ENCODE assay signal across 26 cellular contexts in the genomic region with DNA sequence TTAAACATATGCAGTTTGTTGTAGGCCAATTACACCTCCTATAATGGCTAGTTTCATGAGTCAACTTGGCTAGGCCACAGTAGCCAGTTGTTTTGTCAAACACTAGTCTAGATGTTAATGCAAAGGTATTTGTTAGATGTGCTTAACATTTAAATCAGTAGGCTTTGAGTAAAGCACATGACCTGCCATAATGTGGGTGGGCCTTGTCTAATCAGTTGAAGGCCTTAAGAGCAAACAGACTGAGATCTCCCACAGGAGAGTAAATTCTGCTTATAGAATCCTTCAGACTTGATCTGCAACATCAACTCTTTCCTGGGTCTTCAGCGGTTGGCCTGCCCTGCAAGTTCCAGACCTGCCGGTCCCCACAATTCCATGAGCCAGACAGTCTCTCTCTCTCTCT.
"Had no signal": no experiment of that assay in that cellular context is flagged by ENCODE, and none has a peak within 500 bp of the region (broad histone marks: within the 10 kb centered on the region; RNA-seq: fewer than 3 reads in every experiment).

No MANE protein-coding gene starts in this region.

- H3K4me3 ChIP-seq: colonic mucosa, esophagus muscularis mucosa, gastroesophageal sphincter, heart left ventricle, hepatocyte, left lung, lower lobe of right lung, mucosa of descending colon had no signal

- H3K4me2 ChIP-seq: hepatocyte had no signal

- H3K27me3 ChIP-seq: colonic mucosa, foreskin keratinocyte had no signal

- ATAC-seq: foreskin keratinocyte; gastroesophageal sphincter; heart left ventricle; left colon; left lung; left ventricle myocardium superior; lower lobe of right lung; mucosa of descending colon; naive thymus-derived CD8-positive, alpha-beta T cell had no signal

- H3K36me3 Mint-ChIP-seq: immature natural killer cell; mesothelial cell of epicardium; naive B cell; naive thymus-derived CD8-positive, alpha-beta T cell had no signal

- H3K9me3 ChIP-seq: colonic mucosa, esophagus muscularis mucosa, gastroesophageal sphincter, heart left ventricle, left lung, lower lobe of right lung, mucosa of descending colon had no signal

- H3K4me1 ChIP-seq: colonic mucosa, esophagus muscularis mucosa, foreskin keratinocyte, gastroesophageal sphincter, left lung, lower lobe of right lung had no signal

- H3K9me3 Mint-ChIP-seq: dendritic cell treated with granulocyte-macrophage colony-stimulating factor and Interleukin-4, amounts not matched to agents 40 ng/mL and 50 ng/mL, for 4 days; immature natural killer cell; mesothelial cell of epicardium had no signal

- H3K27ac Mint-ChIP-seq: dendritic cell treated with granulocyte-macrophage colony-stimulating factor and Interleukin-4, amounts not matched to agents 40 ng/mL and 50 ng/mL, for 4 days; immature natural killer cell; mesothelial cell of epicardium; naive B cell; naive thymus-derived CD8-positive, alpha-beta T cell had no signal

- H3K79me2 ChIP-seq: hepatocyte had no signal

- H3K27ac ChIP-seq: colonic mucosa, esophagus muscularis mucosa, foreskin keratinocyte, gastroesophageal sphincter, heart left ventricle, hepatocyte, left lung, lower lobe of right lung had no signal

- H3K36me3 ChIP-seq: colonic mucosa, esophagus muscularis mucosa, gastroesophageal sphincter, heart left ventricle, left lung, lower lobe of right lung had no signal

- H2AFZ ChIP-seq: hepatocyte had no signal

- DNase-seq: colonic mucosa; cortex of kidney; effector CD4-positive, alpha-beta T cell; effector memory CD4-positive, alpha-beta T cell; foreskin keratinocyte; heart left ventricle; hypothalamus; immature natural killer cell; islet precursor cell; kidney; kidney glomerular epithelial cell; left ventricle myocardium superior; lower lobe of right lung; mesenchymal stem cell; mucosa of descending colon; naive B cell; naive thymus-derived CD8-positive, alpha-beta T cell had no signal

- FAIRE-seq: endothelial cell of umbilical vein, frontal cortex, kidney had no signal
